In genomic region chr14:76434220-76434619, GRCh38 we compare ENCODE assay signal across 23 cellular contexts. TPM values are rescaled to one million over a fixed set of nuclear protein-coding genes. Genes with fewer than 3 reads are reported as not detected.
"Had no signal": no experiment of that assay in that cellular context is flagged by ENCODE, and none has a peak within 500 bp of the region (broad histone marks: within the 10 kb centered on the region; RNA-seq: fewer than 3 reads in every experiment).

No MANE protein-coding gene starts in this region.

- ATAC-seq: activated CD4-positive, CD25-positive, alpha-beta regulatory T cell treated with anti-CD3 and anti-CD28 coated beads, Interleukin-2, amount 50 U/mL, for 24 hours; naive thymus-derived CD4-positive, alpha-beta T cell; psoas muscle; right lobe of liver had no signal

- H3K27me3 Mint-ChIP-seq: activated CD4-positive, alpha-beta T cell treated with anti-CD3 and anti-CD28 coated beads, Interleukin-2, amount 10 ng/mL, durations not matched to agents 24 days and 14 days; dendritic cell treated with granulocyte-macrophage colony-stimulating factor and Interleukin-4, amounts not matched to agents 40 ng/mL and 50 ng/mL, for 4 days; stimulated activated naive CD8-positive, alpha-beta T cell treated with anti-CD3 and anti-CD28 coated beads, Interleukin-15, Interleukin-2, amounts not matched to agents 100 ng/mL and 50 ng/mL, for 24 hours had no signal

- H3K36me3 Mint-ChIP-seq: activated naive CD8-positive, alpha-beta T cell; immature natural killer cell; naive thymus-derived CD4-positive, alpha-beta T cell had no signal

- H3K4me3 Mint-ChIP-seq: activated CD4-positive, alpha-beta memory T cell treated with anti-CD3 and anti-CD28 coated beads, Interleukin-2, amount 10 ng/mL, durations not matched to agents 7 days and 5 days; activated CD4-positive, alpha-beta T cell treated with anti-CD3 and anti-CD28 coated beads, Interleukin-2, amount 10 ng/mL, durations not matched to agents 24 days and 14 days; activated naive CD8-positive, alpha-beta T cell; dendritic cell treated with granulocyte-macrophage colony-stimulating factor and Interleukin-4, amounts not matched to agents 40 ng/mL and 50 ng/mL, for 4 days; immature natural killer cell; naive thymus-derived CD4-positive, alpha-beta T cell; stimulated activated naive CD8-positive, alpha-beta T cell treated with anti-CD3 and anti-CD28 coated beads, Interleukin-15, Interleukin-2, amounts not matched to agents 100 ng/mL and 50 ng/mL, for 24 hours had no signal

- H3K27ac Mint-ChIP-seq: activated CD4-positive, alpha-beta memory T cell treated with anti-CD3 and anti-CD28 coated beads, Interleukin-2, amount 10 ng/mL, durations not matched to agents 7 days and 5 days; activated CD4-positive, alpha-beta T cell treated with anti-CD3 and anti-CD28 coated beads, Interleukin-2, amount 10 ng/mL, durations not matched to agents 24 days and 14 days; activated naive CD8-positive, alpha-beta T cell; dendritic cell treated with granulocyte-macrophage colony-stimulating factor and Interleukin-4, amounts not matched to agents 40 ng/mL and 50 ng/mL, for 4 days; stimulated activated naive CD8-positive, alpha-beta T cell treated with anti-CD3 and anti-CD28 coated beads, Interleukin-15, Interleukin-2, amounts not matched to agents 100 ng/mL and 50 ng/mL, for 24 hours had no signal

- H3K4me1 Mint-ChIP-seq: activated CD4-positive, alpha-beta memory T cell treated with anti-CD3 and anti-CD28 coated beads, Interleukin-2, amount 10 ng/mL, durations not matched to agents 7 days and 5 days; activated CD4-positive, alpha-beta T cell treated with anti-CD3 and anti-CD28 coated beads, Interleukin-2, amount 10 ng/mL, durations not matched to agents 24 days and 14 days; immature natural killer cell; naive thymus-derived CD4-positive, alpha-beta T cell had no signal

- DNase-seq: activated CD4-positive, alpha-beta memory T cell treated with anti-CD3 and anti-CD28 coated beads, Interleukin-2, amount 10 ng/mL, durations not matched to agents 7 days and 5 days; activated CD4-positive, alpha-beta T cell treated with anti-CD3 and anti-CD28 coated beads, Interleukin-2, amount 10 ng/mL, durations not matched to agents 24 days and 14 days; activated gamma-delta T cell treated with Interleukin-2 at 50 U/mL for 16 hours; activated T-cell treated with anti-CD3 and anti-CD28 coated beads for 4 hours; adrenal gland; brain microvascular endothelial cell; effector CD8-positive, alpha-beta T cell; foreskin melanocyte; immature natural killer cell; left ventricle myocardium inferior; naive thymus-derived CD4-positive, alpha-beta T cell; ovary; psoas muscle; right lobe of liver; stimulated activated CD4-positive, alpha-beta T cell treated with anti-CD3 and anti-CD28 coated beads, Interleukin-1b, Interleukin-23, amount 100 ng/mL, for 48 hours; substantia nigra; uterus had no signal

- H3K9me3 Mint-ChIP-seq: activated CD4-positive, alpha-beta memory T cell treated with anti-CD3 and anti-CD28 coated beads, Interleukin-2, amount 10 ng/mL, durations not matched to agents 7 days and 5 days; activated CD4-positive, alpha-beta T cell treated with anti-CD3 and anti-CD28 coated beads, Interleukin-2, amount 10 ng/mL, durations not matched to agents 24 days and 14 days; dendritic cell treated with granulocyte-macrophage colony-stimulating factor and Interleukin-4, amounts not matched to agents 40 ng/mL and 50 ng/mL, for 4 days; stimulated activated naive CD8-positive, alpha-beta T cell treated with anti-CD3 and anti-CD28 coated beads, Interleukin-15, Interleukin-2, amounts not matched to agents 100 ng/mL and 50 ng/mL, for 24 hours had no signal

RNA-seq across cellular contexts. Expression of gene ESRRB, which starts 58.3 kb away (rescaled TPM):
- total RNA-seq: kidney epithelial cell, lung microvascular endothelial cell, uterus had no signal
